In genomic region chr17:40618754-40619625, GRCh38 we compare ENCODE assay signal across 17 cellular contexts. TPM values are rescaled to one million over a fixed set of nuclear protein-coding genes. Genes with fewer than 3 reads are reported as not detected.
A peak's percentile ranks its signal among the peaks of the same experiment; 100 is the strongest.
DNase-seq lines count a peak whose midpoint lies in the region; ATAC-seq and FAIRE-seq lines count a peak whose summit lies in the region.
"Had no signal": no experiment of that assay in that cellular context is flagged by ENCODE, and none has a peak within 500 bp of the region (broad histone marks: within the 10 kb centered on the region; RNA-seq: fewer than 3 reads in every experiment).

No MANE protein-coding gene starts in this region.

- no peak for ATAC-seq in activated T-cell treated with anti-CD3 and anti-CD28 coated beads, Interleukin-2, amount 50 U/mL, for 4 hours
- ATAC-seq in central memory CD8-positive, alpha-beta T cell (replicated peaks; ENCODE audit: extremely low read depth, poor library complexity, severe bottlenecking): no peak
- no peak for ATAC-seq in GM21825 (IDR thresholded peaks at IDR 0.05; ENCODE audit: unreplicated experiment)

- H3K36me3 ChIP-seq in small intestine (ENCODE audit: control insufficient read depth in 2 of 2, insufficient read depth in 2 of 2, low read length in 2 of 2): no peaks in the 10 kb centered on the region
- H3K36me3 ChIP-seq: right atrium auricular region had no signal

- no peaks in the 10 kb centered on the region for H3K9me3 Mint-ChIP-seq in activated T-cell treated with anti-CD3 and anti-CD28 coated beads, Interleukin-2, amount 50 U/mL, for 4 hours
- H3K9me3 Mint-ChIP-seq in central memory CD8-positive, alpha-beta T cell: no peaks in the 10 kb centered on the region
- H3K9me3 Mint-ChIP-seq: T-helper 1 cell treated with Interleukin-12 subunit alpha and Interleukin-12 subunit beta and Interleukin-4 antibody, amounts not matched to agents 30 μg/mL and 1 μg/mL, for 36 hours had no signal

- 10 to 59% (median 43%) methylated on average over 16 of the region's 16 CpGs for WGBS in small intestine, 3 donors

- H3K36me3 Mint-ChIP-seq in activated T-cell treated with anti-CD3 and anti-CD28 coated beads, Interleukin-2, amount 50 U/mL, for 4 hours (ENCODE audit: insufficient read depth): no peaks in the 10 kb centered on the region
- peaks cover 4% of the 10 kb centered on the region for H3K36me3 Mint-ChIP-seq in central memory CD8-positive, alpha-beta T cell (ENCODE audit: insufficient read depth)

- DNase-seq in activated T-cell treated with anti-CD3 and anti-CD28 coated beads, Interleukin-2, amount 50 U/mL, for 4 hours: no peak
- no peak for DNase-seq in activated T-cell treated with anti-CD3 and anti-CD28 coated beads, Interleukin-2, amount 50 U/mL, for 48 hours
- DNase-seq in NCI-H69 (lab: John Stamatoyannopoulos, UW): peak; percentile 6
- DNase-seq in central memory CD8-positive, alpha-beta T cell (ENCODE audit: low spot score in 2 of 2): no peak
- DNase-seq in small intestine: peak; percentile 27
- DNase-seq in SIG-M5 treated with dmso at 0.1 percent for 504 hours (lab: John Stamatoyannopoulos, UW; ENCODE audit: unreplicated experiment): no peak
- DNase-seq in anterior cingulate cortex (lab: John Stamatoyannopoulos, UW): no peak
- DNase-seq: activated CD4-positive, CD25-positive, alpha-beta regulatory T cell treated with anti-CD3 and anti-CD28 coated beads, Interleukin-2, amount 50 U/mL, for 72 hours; aorta had no signal

- H3K4me3 ChIP-seq in small intestine (ENCODE audit: low read depth in 1 of 2, low read length in 2 of 2): peak overlapping the region in 1 of 2 donors; percentile 5

- H3K4me1 Mint-ChIP-seq in activated T-cell treated with anti-CD3 and anti-CD28 coated beads, Interleukin-2, amount 50 U/mL, for 4 hours (ENCODE audit: low read depth): peaks cover 61% of the 10 kb centered on the region
- peaks cover 41% of the 10 kb centered on the region for H3K4me1 Mint-ChIP-seq in central memory CD8-positive, alpha-beta T cell

- H3K27ac Mint-ChIP-seq in central memory CD8-positive, alpha-beta T cell (ENCODE audit: low read depth): no peak overlapping the region

- H3K27me3 ChIP-seq in small intestine (ENCODE audit: control insufficient read depth in 2 of 2, insufficient read depth in 2 of 2, low read length in 2 of 2): no peaks in the 10 kb centered on the region
- H3K27me3 ChIP-seq: right atrium auricular region had no signal

- no peaks in the 10 kb centered on the region for H3K27me3 Mint-ChIP-seq in activated T-cell treated with anti-CD3 and anti-CD28 coated beads, Interleukin-2, amount 50 U/mL, for 4 hours (ENCODE audit: low read depth)
- no peaks in the 10 kb centered on the region for H3K27me3 Mint-ChIP-seq in central memory CD8-positive, alpha-beta T cell

- H3K4me1 ChIP-seq in small intestine (ENCODE audit: control insufficient read depth in 2 of 2, insufficient read depth in 1 of 2, low read depth in 1 of 2, low read length in 1 of 2): peaks cover 0 to 6% of the 10 kb centered on the region in 2 donors

- H3K27ac ChIP-seq in small intestine (ENCODE audit: low read depth in 1 of 2, low read length in 1 of 2): no peak overlapping the region
- H3K27ac ChIP-seq: right atrium auricular region had no signal

- H3K4me3 Mint-ChIP-seq in activated T-cell treated with anti-CD3 and anti-CD28 coated beads, Interleukin-2, amount 50 U/mL, for 4 hours: peak overlapping the region; percentile 64
- H3K4me3 Mint-ChIP-seq in central memory CD8-positive, alpha-beta T cell: peak overlapping the region; percentile 72

- FAIRE-seq in small intestine (lab: Jason Lieb, UNC): no peak

- H3K9me3 ChIP-seq in small intestine (ENCODE audit: control insufficient read depth, low read depth): no peaks in the 10 kb centered on the region
- H3K9me3 ChIP-seq: right atrium auricular region had no signal

RNA-seq across cellular contexts. Expression of gene SMARCE1, which starts 28.6 kb away (rescaled TPM):
- total RNA-seq in activated T-cell treated with anti-CD3 and anti-CD28 coated beads, Interleukin-2, amount 50 U/mL, for 4 hours: 100 to 1,000 TPM; 105 to 117 (median 106) TPM
- 10 to 100 TPM; 75.4 to 94.8 (median 76.1) TPM for polyA plus RNA-seq in small intestine

RNA-seq across cellular contexts. Expression of gene KRT222, which starts 46.0 kb away (rescaled TPM):
- not detected for total RNA-seq in activated T-cell treated with anti-CD3 and anti-CD28 coated beads, Interleukin-2, amount 50 U/mL, for 4 hours
- 1 to 10 TPM; 1.2 to 5.1 (median 3.6) TPM for polyA plus RNA-seq in small intestine
- total RNA-seq: fibroblast of villous mesenchyme, HT1080, kidney epithelial cell had no signal
- polyA plus RNA-seq: aorta had no signal

RNA-seq across cellular contexts. Expression of gene CCR7, which starts 53.7 kb away (rescaled TPM):
- 100 to 1,000 TPM in 2 of 3 donors, 10 to 100 TPM in 1; 77.3 to 109 (median 108) TPM for total RNA-seq in activated T-cell treated with anti-CD3 and anti-CD28 coated beads, Interleukin-2, amount 50 U/mL, for 4 hours
- polyA plus RNA-seq in small intestine: 1 to 10 TPM in 1 of 3 donors, not detected in 2; 1.7 TPM
- total RNA-seq: fibroblast of villous mesenchyme, kidney epithelial cell, M059J, occipital lobe had no signal

Comparison
In these comparisons a context has a peak if more than half of its experiments do, and no peak if none do; other contexts are left out.
1. DNase-seq: peak in NCI-H69 (single experiment) and small intestine (single experiment); none in activated T-cell treated with anti-CD3 and anti-CD28 coated beads, Interleukin-2, amount 50 U/mL, for 4 hours (single experiment), activated T-cell treated with anti-CD3 and anti-CD28 coated beads, Interleukin-2, amount 50 U/mL, for 48 hours (0 of 2), central memory CD8-positive, alpha-beta T cell (0 of 2), SIG-M5 treated with dmso at 0.1 percent for 504 hours (single experiment) and anterior cingulate cortex (0 of 58).